ENCODE assay signal across 8 cellular contexts in genomic region chr1:214261206-214262123, GRCh38. TPM values are rescaled to one million over a fixed set of nuclear protein-coding genes. Genes with fewer than 3 reads are reported as not detected.
DNase-seq lines count a peak whose midpoint lies in the region; ATAC-seq and TF ChIP-seq lines count a peak whose summit lies in the region.

No MANE protein-coding gene starts in this region.

- ATAC-seq in GM19035 (IDR thresholded peaks at IDR 0.05; ENCODE audit: unreplicated experiment) (peak; percentile 97), HG03196 (IDR thresholded peaks at IDR 0.05; ENCODE audit: unreplicated experiment) (peak; percentile 94), left lung (peak; percentile 100)

- no peak overlapping the region for H3K4me3 ChIP-seq in BJ (ENCODE audit: low read depth, low read length)
- H3K4me3 ChIP-seq in left lung = no peak overlapping the region

- TF ChIP-seq CTCF in BJ (IDR thresholded peaks at IDR 0.05; ENCODE audit: insufficient read depth, low read depth, low read length) = peak; percentile 99
- TF ChIP-seq CTCF in left lung (IDR thresholded peaks at IDR 0.05) = peak; percentile 94 to 95

- DNase-seq in BJ (ENCODE audit: low read depth) = peak; percentile 23
- DNase-seq in NCI-H345 treated with DMSO at 0.1 percent for 48 hours (lab: John Stamatoyannopoulos, UW; ENCODE audit: unreplicated experiment) = peak; percentile 80
- DNase-seq in activated CD4-positive, alpha-beta T cell treated with anti-CD3 and anti-CD28 coated beads for 1 hour = peak; percentile 71
- peak; percentile 89 for DNase-seq in cerebellar cortex (ENCODE audit: low spot score)
- DNase-seq in left lung = peak; percentile 80 to 94
- DNase-seq in stimulated activated CD4-positive, alpha-beta T cell treated with anti-CD3 and anti-CD28 coated beads, Interleukin-4, amount 100 ng/mL, for 24 hours = peak; percentile 83

- peaks cover 6% of the 10 kb centered on the region for H3K27me3 ChIP-seq in BJ (ENCODE audit: control insufficient read depth, insufficient read depth, low read length)
- peaks cover 12 to 73% of the 10 kb centered on the region in 2 donors for H3K27me3 ChIP-seq in left lung

- no peaks in the 10 kb centered on the region for H3K4me1 ChIP-seq in left lung

- CTCF ChIA-PET in BJ (lab: Yijun Ruan, JAX) = interaction anchor here (0.5 to 7.3 kb wide), 42 partner anchors 9 to 1266 kb away, joined by 3 to 285 read pairs (median 6); no protein-coding TSS in a partner anchor

- H3K27ac ChIP-seq in left lung = no peak overlapping the region

- H3K36me3 ChIP-seq in BJ (ENCODE audit: control insufficient read depth, insufficient read depth, low read length) (no peaks in the 10 kb centered on the region), left lung (no peaks in the 10 kb centered on the region)

- H3K9me3 ChIP-seq in left lung = no peaks in the 10 kb centered on the region

- POLR2A ChIA-PET in BJ (lab: Charles Lee) = interaction anchor here (0.7 kb wide), 1 partner anchor 12 kb away, joined by 3 read pairs; no protein-coding TSS in a partner anchor

- intact Hi-C loops in left lung (cut with DNase I) = loop anchor here in 1 of 2 donors (2.0 kb wide), 1 partner anchor 67 kb away; no protein-coding TSS in a partner anchor

RNA-seq across cellular contexts. Expression of gene SMYD2, which starts 19.5 kb away (rescaled TPM):
- 41.5 and 56.2 TPM in 2 replicates for polyA plus RNA-seq in BJ (2011; rRNA removed)
- polyA minus RNA-seq in BJ (2011; rRNA and poly(A)+ RNA removed) = 15.7 and 16.7 TPM in 2 replicates
- total RNA-seq in left lung = 10 to 100 TPM; 33.2 to 36.5 TPM

Comparison
In these comparisons a context has a peak if more than half of its experiments do, and no peak if none do; other contexts are left out.
1. DNase-seq: peak in every context shown above with its lines; median percentile 89 in cerebellar cortex; 87 in left lung; 83 in stimulated activated CD4-positive, alpha-beta T cell treated with anti-CD3 and anti-CD28 coated beads, Interleukin-4, amount 100 ng/mL, for 24 hours; 80 in NCI-H345 treated with DMSO at 0.1 percent for 48 hours; 71 in activated CD4-positive, alpha-beta T cell treated with anti-CD3 and anti-CD28 coated beads for 1 hour; 23 in BJ.